ENCODE assay signal across 8 cellular contexts in the genomic region with DNA sequence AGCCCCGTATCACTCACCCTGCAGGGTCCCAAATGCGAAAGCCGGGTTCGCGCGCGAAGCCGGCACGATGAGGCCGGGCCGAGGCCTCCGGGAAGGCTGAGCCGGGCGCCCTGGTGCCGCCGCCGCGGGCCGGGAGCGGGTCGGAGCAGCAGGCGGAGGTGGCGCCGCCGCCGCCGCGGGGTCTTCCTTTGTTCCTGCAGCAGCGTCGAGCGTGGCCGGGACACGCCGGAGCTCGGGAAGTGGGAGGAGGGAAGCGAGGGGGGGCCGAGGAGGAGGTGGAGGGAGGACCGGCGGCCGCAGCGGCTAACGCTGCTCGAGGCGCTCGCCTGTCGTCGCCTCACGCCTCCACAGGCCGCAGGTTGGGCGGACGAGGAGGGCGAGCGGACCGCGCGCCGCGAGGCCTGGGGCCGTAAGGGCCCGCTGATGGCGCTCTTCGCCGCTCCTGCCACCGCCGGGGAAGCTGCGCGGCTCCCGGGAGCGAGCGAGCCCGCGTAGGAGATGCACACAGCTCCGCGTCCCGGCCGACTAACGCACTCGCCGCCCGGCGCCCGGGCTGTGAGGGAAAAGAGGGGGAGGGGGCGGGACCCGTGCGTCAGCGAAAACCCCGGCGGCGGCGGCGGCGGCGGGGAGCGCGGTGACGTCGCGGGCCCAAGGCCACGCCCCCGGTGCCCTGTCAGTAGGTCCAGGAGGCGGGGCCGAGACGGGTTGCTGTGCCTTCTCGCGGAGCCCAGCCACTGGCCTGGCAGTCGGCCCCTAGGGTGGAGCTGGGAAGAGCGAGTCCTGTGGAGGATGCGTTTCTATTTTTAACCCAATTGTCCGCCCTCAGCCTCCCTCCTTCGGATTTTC. TPM values are rescaled to one million over a fixed set of nuclear protein-coding genes. Genes with fewer than 3 reads are reported as not detected.
DNase-seq lines count a peak whose midpoint lies in the region; ATAC-seq, FAIRE-seq and TF ChIP-seq lines count a peak whose summit lies in the region.

A gene with protein sequence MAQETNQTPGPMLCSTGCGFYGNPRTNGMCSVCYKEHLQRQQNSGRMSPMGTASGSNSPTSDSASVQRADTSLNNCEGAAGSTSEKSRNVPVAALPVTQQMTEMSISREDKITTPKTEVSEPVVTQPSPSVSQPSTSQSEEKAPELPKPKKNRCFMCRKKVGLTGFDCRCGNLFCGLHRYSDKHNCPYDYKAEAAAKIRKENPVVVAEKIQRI (minus strand): TSS at position 530 of the 846 bp plus-strand sequence. CDS start 4,430 bp downstream, outside the sequence.

- no TSS peak for BruUV-seq in OCI-LY7 (replicated peaks; lab: Mats Ljungman, UMichigan)

- peaks cover 36% of the 10 kb centered on the region for H3K4me1 ChIP-seq in HUES64 (ENCODE audit: insufficient read depth, low read length)
- peaks cover 25% of the 10 kb centered on the region for H3K4me1 ChIP-seq in OCI-LY7 (ENCODE audit: insufficient read depth, low read length, poor library complexity, severe bottlenecking)
- peaks cover 34% of the 10 kb centered on the region for H3K4me1 ChIP-seq in mononuclear cell (ENCODE audit: insufficient read depth, low read length)

- peak within 1 kb of the TSS; percentile 95 for H3K9ac ChIP-seq in HUES64 (ENCODE audit: low read depth, low read length)

- H3K27ac ChIP-seq in HUES64 (ENCODE audit: low read depth, low read length) (peak within 1 kb of the TSS; percentile 98), OCI-LY7 (ENCODE audit: low read depth, low read length, poor library complexity, severe bottlenecking) (peak within 1 kb of the TSS; percentile 67)

- TF ChIP-seq CTCF in D721Med (IDR thresholded peaks at IDR 0.05; ENCODE audit: insufficient read depth, missing control alignments) (peak; percentile 5), OCI-LY7 (conservative IDR thresholded peaks at IDR 0.05; ENCODE audit: low read length) (no peak), epithelial cell of esophagus (IDR thresholded peaks at IDR 0.05; ENCODE audit: insufficient read depth, low read depth, low read length, missing control alignments) (no peak)

- no peak for FAIRE-seq in D721Med (lab: Jason Lieb, UNC)

- H3K27me3 ChIP-seq in HUES64 (ENCODE audit: insufficient read depth, low read length), result no peaks in the 10 kb centered on the region
- H3K27me3 ChIP-seq in mononuclear cell (ENCODE audit: insufficient read depth, low read length), result no peaks in the 10 kb centered on the region

- CTCF ChIA-PET in OCI-LY7 (lab: Charles Lee; ENCODE audit: unreplicated experiment), result interaction anchor here (0.5 kb wide), 1 partner anchor 153 kb away, joined by 6 read pairs; no protein-coding TSS in a partner anchor

- WGBS in HUES64, result under 1% methylated on average over 110 of the region's 110 CpGs

- intact Hi-C loops in OCI-LY7 (cut with micrococcal nuclease; ENCODE audit: unreplicated experiment), result loop anchor here (10.0 kb wide), 1 partner anchor 460 kb away; no protein-coding TSS in a partner anchor

- no peaks in the 10 kb centered on the region for H3K9me3 ChIP-seq in HUES64 (ENCODE audit: insufficient read depth, low read depth, low read length)
- H3K9me3 ChIP-seq in OCI-LY7 (ENCODE audit: low read length), result no peaks in the 10 kb centered on the region
- no peaks in the 10 kb centered on the region for H3K9me3 ChIP-seq in mononuclear cell (ENCODE audit: low read depth, low read length)

- ATAC-seq in GM21447 (IDR thresholded peaks at IDR 0.05; ENCODE audit: unreplicated experiment), result peak; percentile 76

- DNase-seq in D721Med (ENCODE audit: insufficient read length, low spot score) (peak; percentile 83), OCI-LY7 (ENCODE audit: low spot score) (peak; percentile 94), activated T-cell treated with anti-CD3 and anti-CD28 coated beads for 24 hours (ENCODE audit: low read depth) (peak; percentile 87), epithelial cell of esophagus (ENCODE audit: low read depth) (peak; percentile 98)
- DNase-seq in stimulated activated CD8-positive, alpha-beta memory T cell treated with anti-CD3 and anti-CD28 coated beads, Interleukin-4, amount 100 ng/mL, for 1 hour (ENCODE audit: low read depth in 2 of 2, low spot score in 1 of 2), result peak; percentile 83 to 85

- H3K4me3 ChIP-seq in HUES64 (ENCODE audit: low read length), result peak within 1 kb of the TSS; percentile 94
- H3K4me3 ChIP-seq in OCI-LY7 (ENCODE audit: low read depth, low read length, poor library complexity, severe bottlenecking), result peak within 1 kb of the TSS; percentile 90
- H3K4me3 ChIP-seq in epithelial cell of esophagus (ENCODE audit: low read length), result peak within 1 kb of the TSS; percentile 64
- peak within 1 kb of the TSS; percentile 87 for H3K4me3 ChIP-seq in mononuclear cell (ENCODE audit: low read length)

- H3K4me2 ChIP-seq in OCI-LY7 (ENCODE audit: low read length), result peak within 1 kb of the TSS; percentile 82

- H3K9me2 ChIP-seq in OCI-LY7 (ENCODE audit: insufficient read depth, low read length), result no peaks in the 10 kb centered on the region

- H4K20me1 ChIP-seq in OCI-LY7 (ENCODE audit: insufficient read depth, low read length), result peaks cover 40% of the 10 kb centered on the region

- peaks cover 48% of the 10 kb centered on the region for H3K79me2 ChIP-seq in OCI-LY7 (ENCODE audit: insufficient read depth, low read depth, low read length)

- H3K36me3 ChIP-seq in HUES64 (ENCODE audit: insufficient read depth, low read length) (peaks cover 38% of the 10 kb centered on the region), OCI-LY7 (ENCODE audit: insufficient read depth, low read length) (peaks cover 37% of the 10 kb centered on the region)

- peak within 1 kb of the TSS; percentile 98 for H2AFZ ChIP-seq in OCI-LY7 (ENCODE audit: low read length)

- POLR2A ChIA-PET in OCI-LY7 (lab: Charles Lee), result interaction anchor here (1.1 kb wide), 1 partner anchor 8 kb away, joined by 4 read pairs; no protein-coding TSS in a partner anchor

RNA-seq across cellular contexts. Expression of the gene that starts here (rescaled TPM):
- polyA plus RNA-seq in HUES64 (2013, experiment 1 of 2), result 154 TPM
- 160 TPM for polyA plus RNA-seq in HUES64 (2013, experiment 2 of 2)
- 30.9 and 60.5 TPM in 2 replicates for total RNA-seq in OCI-LY7 (2014; rRNA removed; shearing (Covaris generic))
- total RNA-seq in OCI-LY7 (2022), result 54.3 and 57.7 TPM in 2 replicates
- 403 TPM for total RNA-seq in mononuclear cell

Comparison
In these comparisons a context has a peak if more than half of its experiments do, and no peak if none do; other contexts are left out.
1. Peak in every context shown above with its lines: DNase-seq, ATAC-seq, H3K4me3 ChIP-seq and H3K27ac ChIP-seq.